8 cellular contexts compared by ENCODE assay signal in the genomic region with DNA sequence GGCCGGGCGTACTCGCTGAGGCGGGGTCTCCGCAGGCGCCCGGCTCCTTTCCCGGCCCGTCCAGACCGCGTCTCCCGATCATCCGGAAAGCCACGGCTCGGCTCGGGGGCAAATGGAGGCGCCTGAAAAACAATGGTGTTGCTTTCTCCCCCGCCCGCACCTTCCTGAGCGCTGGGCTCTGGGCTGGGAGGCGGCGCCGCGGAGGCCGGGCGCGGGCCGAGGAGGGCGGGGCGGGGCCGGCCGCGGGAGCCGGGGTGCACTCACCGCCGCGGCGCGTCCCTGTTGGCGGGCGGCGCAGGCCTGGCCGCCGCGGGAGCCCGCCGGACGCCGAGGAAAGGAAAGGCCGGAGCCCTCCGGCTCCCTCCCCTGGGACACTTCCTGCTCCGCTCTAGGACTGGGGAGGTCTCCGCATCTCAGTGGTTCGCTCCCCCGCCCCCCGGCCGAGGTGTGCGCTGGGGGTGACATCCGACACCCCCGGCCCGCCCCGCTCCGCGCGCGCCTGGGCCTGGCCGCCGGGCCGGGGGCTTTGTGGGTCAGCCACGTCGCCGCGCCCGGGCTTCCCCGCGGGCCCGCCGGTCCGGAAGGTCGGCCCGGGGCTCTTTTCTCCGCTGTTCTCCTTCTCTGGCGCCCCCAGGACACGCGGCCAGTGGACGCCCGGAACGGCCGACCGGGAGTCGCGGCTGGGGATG. TPM values are rescaled to one million over a fixed set of nuclear protein-coding genes. Genes with fewer than 3 reads are reported as not detected.
DNase-seq lines count a peak whose midpoint lies in the region; ATAC-seq, FAIRE-seq and TF ChIP-seq lines count a peak whose summit lies in the region.

Gene ZNF496 (minus strand): TSS at position 342 of the 689 bp plus-strand sequence. CDS start 2,289 bp downstream, outside the sequence.

- peak within 1 kb of the TSS in 1 of 2 donors; percentile 71 for H3K27ac Mint-ChIP-seq in T-cell

- ATAC-seq in HG02678 (IDR thresholded peaks at IDR 0.05; ENCODE audit: unreplicated experiment) = peak; percentile 58
- peak; percentile 64 to 70 (median 68) for ATAC-seq in T-cell (replicated peaks in 1 of 4)

- DNase-seq in GM12892 (ENCODE audit: insufficient read length) = peak; percentile 82
- DNase-seq in NCI-H1105 (lab: John Stamatoyannopoulos, UW) = peak; percentile 39
- peak; percentile 27 to 65 (median 51) for DNase-seq in T-cell
- peak; percentile 76 for DNase-seq in right atrium auricular region (ENCODE audit: low spot score)
- DNase-seq in pulmonary artery endothelial cell (ENCODE audit: low read depth, low spot score) = peak; percentile 58
- DNase-seq in OCI-M2 (lab: John Stamatoyannopoulos, UW; ENCODE audit: unreplicated experiment) = no peak

- peaks cover 5% of the 10 kb centered on the region for H3K36me3 Mint-ChIP-seq in T-cell

- peaks cover 14 to 52% (median 36%) of the 10 kb centered on the region in 3 donors for H3K4me1 Mint-ChIP-seq in T-cell

- peak in 1 of 2 donors; percentile 15 for TF ChIP-seq CTCF in right atrium auricular region (IDR thresholded peaks at IDR 0.05)

- no peaks in the 10 kb centered on the region for H3K27me3 Mint-ChIP-seq in T-cell

- H3K4me3 ChIP-seq in right atrium auricular region = peak within 1 kb of the TSS; percentile 74 to 90

- no peaks in the 10 kb centered on the region for H3K27me3 ChIP-seq in right atrium auricular region

- no peaks in the 10 kb centered on the region for H3K9me3 Mint-ChIP-seq in T-cell

- peaks cover 31% of the 10 kb centered on the region for H3K36me3 ChIP-seq in right atrium auricular region

- POLR2A ChIA-PET in T-cell (lab: Charles Lee) = interaction anchor here in 1 of 2 donors (0.7 kb wide), 1 partner anchor 590 kb away, joined by 3 read pairs; no protein-coding TSS in a partner anchor

- peak within 1 kb of the TSS; percentile 86 to 96 (median 91) for H3K4me3 Mint-ChIP-seq in T-cell

- H3K9me3 ChIP-seq in right atrium auricular region = no peaks in the 10 kb centered on the region

- CTCF ChIA-PET in T-cell (lab: Charles Lee) = no interaction called here

- peaks cover 0 to 51% of the 10 kb centered on the region in 2 donors for H3K4me1 ChIP-seq in right atrium auricular region

- H3K27ac ChIP-seq in angular gyrus (ENCODE audit: low read depth, low read length) = peak within 1 kb of the TSS; percentile 82
- peak within 1 kb of the TSS; percentile 91 for H3K27ac ChIP-seq in right atrium auricular region

- peak; percentile 55; the same call in 1 of the 2 replicates for TF ChIP-seq POLR2A in GM12892 (IDR thresholded peaks at IDR 0.05; ENCODE audit: low read depth, low read length)

- FAIRE-seq in GM12892 (lab: Jason Lieb, UNC) = peak; percentile 65

RNA-seq across cellular contexts. Expression of gene ZNF496, which starts in this region (rescaled TPM):
- 8.6 TPM for polyA plus RNA-seq in GM12892 (2012; ENCODE audit: missing spikeins)
- total RNA-seq in T-cell = 10 to 100 TPM; 12.2 to 29.3 (median 23.6) TPM
- total RNA-seq in right atrium auricular region = 10 to 100 TPM; 19.4 to 32.6 TPM
- 18.9 and 25.5 TPM in 2 replicates for total RNA-seq in pulmonary artery endothelial cell
